In genomic region chr3:139916271-139916670, GRCh38 we compare ENCODE assay signal across 15 cellular contexts. TPM values are rescaled to one million over a fixed set of nuclear protein-coding genes. Genes with fewer than 3 reads are reported as not detected.
DNase-seq lines count a peak whose midpoint lies in the region; ATAC-seq and TF ChIP-seq lines count a peak whose summit lies in the region.
"Had no signal": no experiment of that assay in that cellular context is flagged by ENCODE, and none has a peak within 500 bp of the region (broad histone marks: within the 10 kb centered on the region; RNA-seq: fewer than 3 reads in every experiment).

No MANE protein-coding gene starts in this region.

- H3K4me1 Mint-ChIP-seq in activated CD4-positive, alpha-beta T cell treated with anti-CD3 and anti-CD28 coated beads, Interleukin-2, amount 10 ng/mL, durations not matched to agents 7 days and 5 days: no peaks in the 10 kb centered on the region
- H3K4me1 Mint-ChIP-seq: CD4-positive, CD25-positive, alpha-beta regulatory T cell; CD8-positive, alpha-beta memory T cell had no signal

- no peak for TF ChIP-seq EP300 in esophagus muscularis mucosa (IDR thresholded peaks at IDR 0.05)

- peaks cover 0 to 4% (median 0%) of the 10 kb centered on the region in 4 donors for H3K27me3 ChIP-seq in esophagus muscularis mucosa
- H3K27me3 ChIP-seq: BLaER1 had no signal

- intact Hi-C loops in esophagus muscularis mucosa (cut with DNase I): no loop called here

- H3K27ac Mint-ChIP-seq in activated CD4-positive, alpha-beta T cell treated with anti-CD3 and anti-CD28 coated beads, Interleukin-2, amount 10 ng/mL, durations not matched to agents 7 days and 5 days: no peak overlapping the region
- H3K27ac Mint-ChIP-seq: CD4-positive, CD25-positive, alpha-beta regulatory T cell; CD8-positive, alpha-beta memory T cell had no signal

- no peaks in the 10 kb centered on the region for H3K36me3 ChIP-seq in esophagus muscularis mucosa
- H3K36me3 ChIP-seq: BLaER1, HAP-1 had no signal

- no peak for TF ChIP-seq CTCF in esophagus muscularis mucosa (IDR thresholded peaks at IDR 0.05)

- no peak for TF ChIP-seq POLR2A in esophagus muscularis mucosa (IDR thresholded peaks at IDR 0.05; ENCODE audit: low read depth)

- H3K4me3 Mint-ChIP-seq in activated CD4-positive, alpha-beta T cell treated with anti-CD3 and anti-CD28 coated beads, Interleukin-2, amount 10 ng/mL, durations not matched to agents 7 days and 5 days: no peak overlapping the region
- H3K4me3 Mint-ChIP-seq: CD4-positive, CD25-positive, alpha-beta regulatory T cell; CD8-positive, alpha-beta memory T cell had no signal

- no peaks in the 10 kb centered on the region for H3K36me3 Mint-ChIP-seq in activated CD4-positive, alpha-beta T cell treated with anti-CD3 and anti-CD28 coated beads, Interleukin-2, amount 10 ng/mL, durations not matched to agents 7 days and 5 days (ENCODE audit: low read depth)
- H3K36me3 Mint-ChIP-seq: CD4-positive, CD25-positive, alpha-beta regulatory T cell; CD8-positive, alpha-beta memory T cell had no signal

- no peaks in the 10 kb centered on the region for H3K4me1 ChIP-seq in esophagus muscularis mucosa
- H3K4me1 ChIP-seq: BLaER1, HAP-1 had no signal

- no peaks in the 10 kb centered on the region for H3K9me3 ChIP-seq in esophagus muscularis mucosa
- H3K9me3 ChIP-seq: BLaER1, HAP-1 had no signal

- no peak overlapping the region for H3K4me3 ChIP-seq in esophagus muscularis mucosa
- H3K4me3 ChIP-seq: BLaER1, GM23248, HAP-1 had no signal

- H3K27ac ChIP-seq in esophagus muscularis mucosa (replicated peaks in 1 of 4): no peak overlapping the region
- H3K27ac ChIP-seq: BLaER1, GM23248 had no signal

- no peaks in the 10 kb centered on the region for H3K9me3 Mint-ChIP-seq in activated CD4-positive, alpha-beta T cell treated with anti-CD3 and anti-CD28 coated beads, Interleukin-2, amount 10 ng/mL, durations not matched to agents 7 days and 5 days

- POLR2A ChIA-PET in activated CD4-positive, alpha-beta T cell treated with anti-CD3 and anti-CD28 coated beads, Interleukin-2, amount 10 ng/mL, durations not matched to agents 7 days and 5 days (lab: Charles Lee): no interaction called here

- 62% methylated on average over 2 of the region's 2 CpGs for WGBS in esophagus muscularis mucosa

- CTCF ChIA-PET in activated CD4-positive, alpha-beta T cell treated with anti-CD3 and anti-CD28 coated beads, Interleukin-2, amount 10 ng/mL, durations not matched to agents 7 days and 5 days (lab: Charles Lee): no interaction called here

- no peaks in the 10 kb centered on the region for H3K27me3 Mint-ChIP-seq in activated CD4-positive, alpha-beta T cell treated with anti-CD3 and anti-CD28 coated beads, Interleukin-2, amount 10 ng/mL, durations not matched to agents 7 days and 5 days
- H3K27me3 Mint-ChIP-seq: CD4-positive, CD25-positive, alpha-beta regulatory T cell; CD8-positive, alpha-beta memory T cell had no signal

- DNase-seq in SIG-M5 treated with dmso at 0.1 percent for 504 hours (lab: John Stamatoyannopoulos, UW; ENCODE audit: unreplicated experiment): peak; percentile 14
- DNase-seq in SIG-M5 (lab: John Stamatoyannopoulos, UW): no peak
- peak; percentile 98 to 99 for DNase-seq in NCI-H526 (lab: John Stamatoyannopoulos, UW)
- peak; percentile 37 for DNase-seq in esophagus muscularis mucosa (ENCODE audit: extremely low spot score)
- no peak for DNase-seq in activated CD4-positive, alpha-beta T cell treated with anti-CD3 and anti-CD28 coated beads, Interleukin-2, amount 10 ng/mL, durations not matched to agents 7 days and 5 days
- DNase-seq in activated CD4-positive, alpha-beta T cell treated with anti-CD3 and anti-CD28 coated beads, Interleukin-2, amount 50 U/mL, for 4 hours: no peak
- DNase-seq: 8988T; CD4-positive, CD25-positive, alpha-beta regulatory T cell; CD8-positive, alpha-beta memory T cell; COR-L47; GM23248 had no signal

- ATAC-seq in HG03159 (IDR thresholded peaks at IDR 0.05; ENCODE audit: unreplicated experiment): no peak

RNA-seq across cellular contexts. Expression of gene CLSTN2, which starts 18.7 kb away (rescaled TPM):
- 1 to 10 TPM; 3.7 to 9.5 (median 7.4) TPM for total RNA-seq in esophagus muscularis mucosa
- total RNA-seq in activated CD4-positive, alpha-beta T cell treated with anti-CD3 and anti-CD28 coated beads, Interleukin-2, amount 10 ng/mL, durations not matched to agents 7 days and 5 days: not detected
- total RNA-seq: CD4-positive, CD25-positive, alpha-beta regulatory T cell; CD8-positive, alpha-beta memory T cell; GM23248; HT-29 had no signal

Comparison
In these comparisons a context has a peak if more than half of its experiments do, and no peak if none do; other contexts are left out.
1. DNase-seq: peak in SIG-M5 treated with dmso at 0.1 percent for 504 hours (single experiment), NCI-H526 (2 of 2) and esophagus muscularis mucosa (single experiment); none in SIG-M5 (single experiment), activated CD4-positive, alpha-beta T cell treated with anti-CD3 and anti-CD28 coated beads, Interleukin-2, amount 10 ng/mL, durations not matched to agents 7 days and 5 days (single experiment) and activated CD4-positive, alpha-beta T cell treated with anti-CD3 and anti-CD28 coated beads, Interleukin-2, amount 50 U/mL, for 4 hours (0 of 2).
2. RNA of gene CLSTN2, which starts 18.7 kb away (total RNA-seq): 3.7 to 9.5 TPM in esophagus muscularis mucosa; not detected in activated CD4-positive, alpha-beta T cell treated with anti-CD3 and anti-CD28 coated beads, Interleukin-2, amount 10 ng/mL, durations not matched to agents 7 days and 5 days; every median in the first group is over 4 times any median in the second.